Comparison of ENCODE assay signal across 13 cellular contexts in the genomic region with DNA sequence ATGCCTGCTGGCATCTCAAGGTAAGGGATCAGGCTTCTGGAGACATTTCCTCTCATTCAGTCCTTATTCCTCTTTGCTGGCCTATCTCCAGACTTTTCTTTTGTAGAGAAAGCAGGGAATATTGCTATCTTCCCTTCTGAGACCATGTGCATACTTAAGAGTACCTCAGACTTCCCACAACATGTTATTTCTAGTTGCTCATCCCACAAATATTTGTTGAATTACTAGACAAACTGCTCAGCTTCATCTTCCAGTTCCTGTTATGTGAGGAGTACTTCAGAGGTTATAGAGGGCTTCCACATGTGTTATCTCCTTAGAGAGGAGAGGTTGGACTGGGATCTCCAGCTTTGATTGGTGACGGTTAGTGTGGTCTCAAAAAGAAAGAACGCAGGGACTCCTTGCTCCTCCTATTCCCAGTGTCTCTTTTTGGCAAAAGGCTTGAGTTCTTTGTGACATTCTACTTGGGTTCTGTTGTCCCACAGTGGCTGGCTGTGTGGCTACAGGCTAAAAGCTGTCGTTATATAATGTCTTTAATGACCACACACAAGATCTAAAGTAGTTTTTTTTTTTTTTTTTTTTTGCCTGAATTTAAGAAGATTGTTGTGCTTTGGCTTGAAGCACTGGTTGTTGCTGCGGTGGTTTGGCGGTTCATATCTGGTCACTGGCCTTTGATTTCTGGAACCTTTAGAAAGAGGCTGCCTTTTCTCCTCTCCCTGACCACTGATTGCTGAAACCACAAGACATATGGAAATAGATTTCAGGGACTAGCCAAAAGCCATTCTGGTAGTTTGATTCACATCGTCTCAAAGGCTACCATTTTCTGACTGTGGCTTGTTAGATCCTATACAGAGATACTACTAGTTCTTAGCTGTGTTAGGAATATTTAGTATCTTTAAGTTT.
A peak's percentile ranks its signal among the peaks of the same experiment; 100 is the strongest.
DNase-seq lines count a peak whose midpoint lies in the region; ATAC-seq and TF ChIP-seq lines count a peak whose summit lies in the region.
"Had no signal": no experiment of that assay in that cellular context is flagged by ENCODE, and none has a peak within 500 bp of the region (broad histone marks: within the 10 kb centered on the region; RNA-seq: fewer than 3 reads in every experiment).

No MANE protein-coding gene starts in this region.

- DNase-seq in AG09309 (ENCODE audit: low read depth) = peak; percentile 99
- DNase-seq in NCI-H2029 (lab: John Stamatoyannopoulos, UW) = peak; percentile 24
- peak; percentile 99 for DNase-seq in choroid plexus epithelial cell (ENCODE audit: low read depth)
- DNase-seq in GM20000 (ENCODE audit: low spot score) = no peak
- DNase-seq in NCI-H524 (lab: John Stamatoyannopoulos, UW) = no peak
- DNase-seq: aorta; CD8-positive, alpha-beta memory T cell; Karpas-422; stimulated activated naive CD8-positive, alpha-beta T cell treated with anti-CD3 and anti-CD28 coated beads, Interleukin-15, Interleukin-2, amounts not matched to agents 100 U/mL and 50 U/mL, for 24 hours had no signal

- H3K4me3 ChIP-seq in AG09309 (ENCODE audit: control insufficient read depth, low read depth, low read length) (no peak overlapping the region), choroid plexus epithelial cell (ENCODE audit: low read depth, low read length) (no peak overlapping the region), muscle layer of duodenum (ENCODE audit: low read depth in 1 of 2, low read length in 2 of 2) (no peak overlapping the region)
- H3K4me3 ChIP-seq: HAP-1 had no signal

- H3K27me3 ChIP-seq in muscle layer of duodenum (ENCODE audit: low read depth, low read length) = no peaks in the 10 kb centered on the region

- H3K36me3 ChIP-seq in muscle layer of duodenum (ENCODE audit: control insufficient read depth in 1 of 2, insufficient read depth in 2 of 2, low read length in 2 of 2) = no peaks in the 10 kb centered on the region
- H3K36me3 ChIP-seq: HAP-1 had no signal

- H3K4me1 ChIP-seq in muscle layer of duodenum (ENCODE audit: control insufficient read depth in 1 of 2, insufficient read depth in 2 of 2, low read length in 2 of 2) = no peaks in the 10 kb centered on the region
- H3K4me1 ChIP-seq: HAP-1 had no signal

- TF ChIP-seq CTCF in AG09309 (IDR thresholded peaks at IDR 0.05; ENCODE audit: control insufficient read depth, insufficient read depth, low read depth, low read length, missing control alignments) (no peak), choroid plexus epithelial cell (conservative IDR thresholded peaks at IDR 0.05; ENCODE audit: low read depth, low read length) (no peak), GM20000 (IDR thresholded peaks at IDR 0.05; ENCODE audit: extremely low read depth, missing control alignments) (no peak)

- no peaks in the 10 kb centered on the region for H3K9me3 ChIP-seq in muscle layer of duodenum (ENCODE audit: control insufficient read depth in 1 of 2, low read length in 2 of 2)
- H3K9me3 ChIP-seq: HAP-1 had no signal

- peak overlapping the region; percentile 16 for H3K27ac ChIP-seq in muscle layer of duodenum (ENCODE audit: low read length)

- ATAC-seq in GM18868 (IDR thresholded peaks at IDR 0.05; ENCODE audit: unreplicated experiment) (no peak), HG02870 (IDR thresholded peaks at IDR 0.05; ENCODE audit: unreplicated experiment) (no peak)
- ATAC-seq: stimulated activated naive CD8-positive, alpha-beta T cell treated with anti-CD3 and anti-CD28 coated beads, Interleukin-15, Interleukin-2, amounts not matched to agents 100 U/mL and 50 U/mL, for 24 hours had no signal

Comparison
In these comparisons a context has a peak if more than half of its experiments do, and no peak if none do; other contexts are left out.
1. DNase-seq: peak in AG09309 (single experiment), NCI-H2029 (single experiment) and choroid plexus epithelial cell (single experiment); none in GM20000 (single experiment) and NCI-H524 (0 of 2).